ENCODE assay signal across 14 cellular contexts in genomic region chr2:20925265-20925889, GRCh38.
A peak's percentile ranks its signal among the peaks of the same experiment; 100 is the strongest.
DNase-seq lines count a peak whose midpoint lies in the region; ATAC-seq, FAIRE-seq and TF ChIP-seq lines count a peak whose summit lies in the region.
"Had no signal": no experiment of that assay in that cellular context is flagged by ENCODE, and none has a peak within 500 bp of the region (broad histone marks: within the 10 kb centered on the region; RNA-seq: fewer than 3 reads in every experiment).

No MANE protein-coding gene starts in this region.

- peaks cover 10% of the 10 kb centered on the region for H3K9me3 Mint-ChIP-seq in T-helper 2 cell treated with Interferon-gamma antibody and Interleukin-4, amounts not matched to agents 5 μg/mL and 100 μg/mL, for 36 hours

- H3K9me1 ChIP-seq in IMR-90 (ENCODE audit: insufficient read depth, low read length), result no peaks in the 10 kb centered on the region

- H3K4me1 ChIP-seq in IMR-90 (ENCODE audit: control insufficient read depth, insufficient read depth, low read length) (no peaks in the 10 kb centered on the region), GM12878 (ENCODE audit: control insufficient read depth, insufficient read depth, low read length) (no peaks in the 10 kb centered on the region), liver (ENCODE audit: control insufficient read depth in 4 of 4, insufficient read depth in 4 of 4, low read length in 3 of 4) (no peaks in the 10 kb centered on the region)

- no peaks in the 10 kb centered on the region for H3K36me3 Mint-ChIP-seq in T-helper 2 cell treated with Interferon-gamma antibody and Interleukin-4, amounts not matched to agents 5 μg/mL and 100 μg/mL, for 36 hours (ENCODE audit: low read depth)
- H3K36me3 Mint-ChIP-seq: CD8-positive, alpha-beta T cell had no signal

- no peak overlapping the region for H2AK5ac ChIP-seq in IMR-90 (ENCODE audit: low read depth, low read length)

- no peak for FAIRE-seq in GM12878 (lab: Jason Lieb, UNC)

- H2BK120ac ChIP-seq in IMR-90 (ENCODE audit: low read depth, low read length), result no peak overlapping the region

- no peak overlapping the region for H2BK5ac ChIP-seq in IMR-90 (ENCODE audit: low read depth, low read length, poor library complexity, severe bottlenecking)

- H3K4ac ChIP-seq in IMR-90 (ENCODE audit: low read depth, low read length), result no peak overlapping the region

- no peak overlapping the region for H3K18ac ChIP-seq in IMR-90 (ENCODE audit: low read depth, low read length)

- H4K91ac ChIP-seq in IMR-90 (ENCODE audit: insufficient read depth, low read depth, low read length), result no peak overlapping the region

- no peak overlapping the region for H4K8ac ChIP-seq in IMR-90 (ENCODE audit: low read depth in 2 of 2, low read length in 2 of 2)

- TF ChIP-seq RAD21 in IMR-90 (IDR thresholded peaks at IDR 0.05; ENCODE audit: low read length) (no peak), GM12878 (IDR thresholded peaks at IDR 0.05; ENCODE audit: insufficient read depth, low read depth, low read length) (no peak), liver (IDR thresholded peaks at IDR 0.05) (no peak)

- no peaks in the 10 kb centered on the region for H3K79me2 ChIP-seq in GM12878 (ENCODE audit: control insufficient read depth, insufficient read depth, low read length)

- H3K27me3 Mint-ChIP-seq in T-helper 2 cell treated with Interferon-gamma antibody and Interleukin-4, amounts not matched to agents 5 μg/mL and 100 μg/mL, for 36 hours (ENCODE audit: low read depth), result no peaks in the 10 kb centered on the region

- POLR2A ChIA-PET in IMR-90 (lab: Charles Lee; ENCODE audit: unreplicated experiment), result no interaction called here
- POLR2A ChIA-PET in GM12878 (lab: Charles Lee), result no interaction called here

- H3K4me1 Mint-ChIP-seq in T-helper 2 cell treated with Interferon-gamma antibody and Interleukin-4, amounts not matched to agents 5 μg/mL and 100 μg/mL, for 36 hours (ENCODE audit: low read depth), result no peaks in the 10 kb centered on the region

- H3K14ac ChIP-seq in IMR-90 (replicated peaks; ENCODE audit: low read depth, low read length), result no peak overlapping the region

- no peak for TF ChIP-seq POLR2A in IMR-90 (IDR thresholded peaks at IDR 0.05; ENCODE audit: low read depth, low read length)
- TF ChIP-seq POLR2A in GM12878 (IDR thresholded peaks at IDR 0.05; ENCODE audit: low read depth, low read length), result no peak

- H2BK15ac ChIP-seq in IMR-90 (ENCODE audit: low read depth, low read length), result no peak overlapping the region

- DNase-seq in GM03348 (ENCODE audit: low spot score) (peak; percentile 23), IMR-90 (no peak), GM12878 (ENCODE audit: low read depth, low spot score) (no peak), NCI-H526 (lab: John Stamatoyannopoulos, UW) (no peak), SW480 (ENCODE audit: low spot score) (no peak)
- no peak for DNase-seq in T-helper 2 cell treated with Interferon-gamma antibody and Interleukin-4, amounts not matched to agents 5 μg/mL and 100 μg/mL, for 36 hours (ENCODE audit: low spot score)
- DNase-seq: CD8-positive, alpha-beta T cell; NCI-H69; ovary; stimulated activated CD4-positive, alpha-beta T cell treated with anti-CD3 and anti-CD28 coated beads, Interleukin-12 subunit alpha, Interleukin-12 subunit beta, amount 100 ng/mL, for 4 hours had no signal

- H3K27ac ChIP-seq in IMR-90 (ENCODE audit: insufficient read depth, low read length), result no peak overlapping the region
- H3K27ac ChIP-seq in GM12878 (ENCODE audit: control insufficient read depth, insufficient read depth), result no peak overlapping the region
- H3K27ac ChIP-seq in liver (ENCODE audit: low read depth in 1 of 2, low read length in 2 of 2), result no peak overlapping the region
- H3K27ac ChIP-seq: esophagus muscularis mucosa, ovary had no signal

- H3K4me2 ChIP-seq in IMR-90 (ENCODE audit: low read depth, low read length) (no peak overlapping the region), GM12878 (ENCODE audit: control insufficient read depth, insufficient read depth) (no peak overlapping the region)

- TF ChIP-seq CTCF in IMR-90 (conservative IDR thresholded peaks at IDR 0.05; ENCODE audit: low read depth, low read length) (no peak), GM12878 (IDR thresholded peaks at IDR 0.05 in 2 of 3, conservative IDR thresholded peaks at IDR 0.05 in 1 of 3; ENCODE audit: control insufficient read depth in 2 of 3, extremely low read depth in 1 of 3, insufficient read depth in 1 of 3, low read depth in 3 of 3, low read length in 3 of 3) (no peak), liver (IDR thresholded peaks at IDR 0.05; ENCODE audit: low read depth, low read length, missing input control) (no peak)

- no peak for TF ChIP-seq EP300 in GM12878 (IDR thresholded peaks at IDR 0.05; ENCODE audit: borderline replicate concordance in 1 of 2, control insufficient read depth in 1 of 2, low read depth in 2 of 2, low read length in 2 of 2)

- H2AFZ ChIP-seq in IMR-90 (replicated peaks; ENCODE audit: low read length, poor library complexity) (no peak overlapping the region), GM12878 (ENCODE audit: control insufficient read depth, low read depth, low read length) (no peak overlapping the region)

- no CpG with 5 or more reads among the region's 5 CpGs for WGBS in IMR-90 (ENCODE audit: extremely low coverage in 2 of 2, insufficient read length in 1 of 2), 2 experiments
- 42% methylated on average over 5 of the region's 5 CpGs for WGBS in GM12878 (ENCODE audit: insufficient coverage, insufficient replicate concordance, low lambda C conversion rate, missing lambda C conversion rate)
- 76% methylated on average over 5 of the region's 5 CpGs for WGBS in liver

- H3K9ac ChIP-seq in IMR-90 (ENCODE audit: low read depth, low read length) (no peak overlapping the region), GM12878 (ENCODE audit: control insufficient read depth, insufficient read depth, low read length) (no peak overlapping the region), liver (ENCODE audit: low read depth in 1 of 2, low read length in 2 of 2) (no peak overlapping the region)

- H2AK9ac ChIP-seq in IMR-90 (replicated peaks; ENCODE audit: low read depth, low read length, poor library complexity), result no peak overlapping the region

- H3K56ac ChIP-seq in IMR-90 (ENCODE audit: extremely low read depth, insufficient read depth, low read length), result no peak overlapping the region

- dilution Hi-C loops in IMR-90 (cut with HindIII; ENCODE audit: low sequenced_read_pairs, unreplicated experiment), result loop anchor here (25.0 kb wide), 1 partner anchor 238 kb away; no protein-coding TSS in a partner anchor

- no peaks in the 10 kb centered on the region for H3K79me1 ChIP-seq in IMR-90 (ENCODE audit: low read depth in 1 of 2, low read length in 2 of 2)

- in situ Hi-C loops in IMR-90 (cut with MboI; ENCODE audit: low sequenced_read_pairs) (no loop called here), GM12878 (cut with MboI) (no loop called here)

- no peak overlapping the region for H4K5ac ChIP-seq in IMR-90 (ENCODE audit: low read depth, low read length)

- intact Hi-C loops in IMR-90 (cut with micrococcal nuclease), result no loop called here
- intact Hi-C loops in GM12878 (cut with micrococcal nuclease; ENCODE audit: unreplicated experiment), result no loop called here

- H3K4me3 ChIP-seq in IMR-90 (ENCODE audit: insufficient read depth, low read depth, low read length) (no peak overlapping the region), GM12878 (no peak overlapping the region), liver (ENCODE audit: low read depth in 1 of 3, low read length in 3 of 3) (no peak overlapping the region)
- H3K4me3 ChIP-seq: esophagus muscularis mucosa, ovary had no signal

- H2BK20ac ChIP-seq in IMR-90 (ENCODE audit: low read depth, low read length), result no peak overlapping the region

- H3K36me3 ChIP-seq in IMR-90 (ENCODE audit: control insufficient read depth, insufficient read depth, low read length) (no peaks in the 10 kb centered on the region), GM12878 (ENCODE audit: control insufficient read depth in 2 of 2, insufficient read depth in 2 of 2, low read length in 1 of 2) (no peaks in the 10 kb centered on the region), liver (ENCODE audit: control insufficient read depth in 4 of 4, insufficient read depth in 3 of 4, low read depth in 1 of 4, low read length in 3 of 4) (no peaks in the 10 kb centered on the region)
- H3K36me3 ChIP-seq: esophagus muscularis mucosa, ovary had no signal

- SMC1A ChIA-PET in GM12878 (lab: Charles Lee; ENCODE audit: uncharacterized antibody, unreplicated experiment), result no interaction called here

- RAD21 ChIA-PET in GM12878 (lab: Charles Lee; ENCODE audit: unreplicated experiment), result no interaction called here

- H3K27me3 ChIP-seq in IMR-90 (ENCODE audit: control insufficient read depth, insufficient read depth, low read length) (no peaks in the 10 kb centered on the region), GM12878 (replicated peaks in 1 of 2; ENCODE audit: control insufficient read depth in 2 of 2, insufficient read depth in 2 of 2, low read length in 1 of 2) (no peaks in the 10 kb centered on the region), liver (ENCODE audit: control insufficient read depth in 4 of 4, insufficient read depth in 4 of 4, low read length in 3 of 4) (no peaks in the 10 kb centered on the region)
- H3K27me3 ChIP-seq: ovary had no signal

- ATAC-seq in IMR-90 (ENCODE audit: low read depth) (peak; percentile 42; the same call in 1 of the 2 replicates), GM12878 (no peak), HG02588 (IDR thresholded peaks at IDR 0.05; ENCODE audit: unreplicated experiment) (no peak)
- ATAC-seq: CD8-positive, alpha-beta T cell; Right ventricle myocardium inferior had no signal

- no peaks in the 10 kb centered on the region for H4K20me1 ChIP-seq in IMR-90 (ENCODE audit: insufficient read depth, low read length)
- H4K20me1 ChIP-seq in GM12878 (ENCODE audit: control insufficient read depth, insufficient read depth), result no peaks in the 10 kb centered on the region

- no peak overlapping the region for H3K4me3 Mint-ChIP-seq in T-helper 2 cell treated with Interferon-gamma antibody and Interleukin-4, amounts not matched to agents 5 μg/mL and 100 μg/mL, for 36 hours
- H3K4me3 Mint-ChIP-seq: CD8-positive, alpha-beta T cell had no signal

- H3K27ac Mint-ChIP-seq in T-helper 2 cell treated with Interferon-gamma antibody and Interleukin-4, amounts not matched to agents 5 μg/mL and 100 μg/mL, for 36 hours, result no peak overlapping the region
- H3K27ac Mint-ChIP-seq: CD8-positive, alpha-beta T cell had no signal

- no peak overlapping the region for H3K23ac ChIP-seq in IMR-90 (ENCODE audit: low read depth, low read length)

- H3K9me3 ChIP-seq in IMR-90 (ENCODE audit: control insufficient read depth, insufficient read depth, low read length), result no peaks in the 10 kb centered on the region
- no peaks in the 10 kb centered on the region; the same call in 2 of the 3 replicates for H3K9me3 ChIP-seq in GM12878 (replicated peaks; ENCODE audit: control insufficient read depth, insufficient read depth, low read length)
- peaks cover 0 to 5% (median under 1%) of the 10 kb centered on the region in 4 donors for H3K9me3 ChIP-seq in liver (ENCODE audit: control insufficient read depth in 4 of 4, low read length in 3 of 4)
- H3K9me3 ChIP-seq: ovary had no signal

- BruUV-seq in IMR-90 (replicated peaks; lab: Mats Ljungman, UMichigan), result no TSS peak
- BruUV-seq in GM12878 (replicated peaks; lab: Mats Ljungman, UMichigan), result no TSS peak

- CTCF ChIA-PET in IMR-90 (lab: Yijun Ruan, JAX), result no interaction called here
- CTCF ChIA-PET in GM12878 (lab: Yijun Ruan, JAX), result no interaction called here

TF ChIP-seq in liver, 16 proteins besides CTCF, POLR2A, EP300 and RAD21 (continues in another document):
- TF ChIP-seq HNF4G (IDR thresholded peaks at IDR 0.05), result no peak
